28 cellular contexts compared by ENCODE assay signal in the genomic region with DNA sequence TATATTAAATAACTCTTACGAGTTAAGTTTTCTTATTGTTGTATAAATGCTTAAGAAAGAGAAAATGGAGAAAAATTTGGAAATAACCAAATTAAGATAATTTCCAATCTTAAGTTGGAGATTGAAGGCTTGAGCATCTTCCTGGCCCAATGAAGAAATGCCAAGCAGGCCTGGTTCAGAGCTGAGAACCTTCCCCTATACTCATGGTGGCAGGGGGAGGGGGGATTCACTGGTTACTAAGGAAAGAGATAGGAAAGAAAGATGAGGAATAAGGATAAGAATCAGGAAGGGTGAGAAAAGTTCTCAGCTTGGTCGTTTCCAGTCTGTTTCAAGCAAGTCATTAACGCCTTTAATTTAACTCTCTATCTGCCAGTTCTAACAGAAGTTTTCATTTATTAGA.
"Had no signal": no experiment of that assay in that cellular context is flagged by ENCODE, and none has a peak within 500 bp of the region (broad histone marks: within the 10 kb centered on the region; RNA-seq: fewer than 3 reads in every experiment).

No MANE protein-coding gene starts in this region.

- FAIRE-seq: astrocyte had no signal

- ATAC-seq: activated CD4-positive, CD25-positive, alpha-beta regulatory T cell treated with anti-CD3 and anti-CD28 coated beads, Interleukin-2, amount 50 U/mL, for 24 hours; activated CD8-positive, alpha-beta T cell treated with anti-CD3 and anti-CD28 coated beads for 36 hours; activated T-cell treated with anti-CD3 and anti-CD28 coated beads, Interleukin-2, amount 50 U/mL, for 4 hours; activated T-helper 17 cell treated with anti-CD3 and anti-CD28 coated beads, Interleukin-2, amount 50 U/mL, for 72 hours; esophagus mucosa; T-helper 17 cell had no signal

- DNase-seq: activated B cell treated with CpG ODN at 0.5 μM for 24 hours; activated CD4-positive, alpha-beta T cell treated with anti-CD3 and anti-CD28 coated beads for 48 hours; activated CD4-positive, alpha-beta T cell treated with anti-CD3 and anti-CD28 coated beads, Interleukin-2, amount 50 U/mL, for 1 hour; activated CD4-positive, alpha-beta T cell treated with anti-CD3 and anti-CD28 coated beads, Interleukin-2, amount 50 U/mL, for 48 hours; activated CD8-positive, alpha-beta memory T cell treated with anti-CD3 and anti-CD28 coated beads for 24 hours; activated CD8-positive, alpha-beta T cell treated with anti-CD3 and anti-CD28 coated beads for 36 hours; activated effector memory CD4-positive, alpha-beta T cell treated with Interleukin-2 at 50 U/mL for 16 hours; activated gamma-delta T cell treated with Interleukin-2 at 50 U/mL for 16 hours; activated naive CD4-positive, alpha-beta T cell treated with anti-CD3 and anti-CD28 coated beads, Interleukin-2, amount 50 U/mL, for 16 hours; activated naive CD4-positive, alpha-beta T cell treated with Interleukin-2 at 50 U/mL for 16 hours; activated T-cell treated with anti-CD3 and anti-CD28 coated beads, Interleukin-2, amount 50 U/mL, for 4 hours; amniotic stem cell; anterior cingulate cortex; brain microvascular endothelial cell; dorsolateral prefrontal cortex; effector memory CD4-positive, alpha-beta T cell; endodermal cell; foreskin fibroblast; glutamatergic neuron; T-helper 1 cell; T-helper 17 cell; T1000; WERI-Rb-1 had no signal

- H3K27me3 ChIP-seq: brain microvascular endothelial cell, dorsolateral prefrontal cortex had no signal

- H3K4me3 ChIP-seq: coronary artery, dorsolateral prefrontal cortex had no signal

- H3K36me3 ChIP-seq: brain microvascular endothelial cell, WERI-Rb-1 had no signal

- H3K27ac ChIP-seq: brain microvascular endothelial cell, coronary artery, dorsolateral prefrontal cortex, WERI-Rb-1 had no signal
